Comparison of ENCODE assay signal across 8 cellular contexts in the genomic region with DNA sequence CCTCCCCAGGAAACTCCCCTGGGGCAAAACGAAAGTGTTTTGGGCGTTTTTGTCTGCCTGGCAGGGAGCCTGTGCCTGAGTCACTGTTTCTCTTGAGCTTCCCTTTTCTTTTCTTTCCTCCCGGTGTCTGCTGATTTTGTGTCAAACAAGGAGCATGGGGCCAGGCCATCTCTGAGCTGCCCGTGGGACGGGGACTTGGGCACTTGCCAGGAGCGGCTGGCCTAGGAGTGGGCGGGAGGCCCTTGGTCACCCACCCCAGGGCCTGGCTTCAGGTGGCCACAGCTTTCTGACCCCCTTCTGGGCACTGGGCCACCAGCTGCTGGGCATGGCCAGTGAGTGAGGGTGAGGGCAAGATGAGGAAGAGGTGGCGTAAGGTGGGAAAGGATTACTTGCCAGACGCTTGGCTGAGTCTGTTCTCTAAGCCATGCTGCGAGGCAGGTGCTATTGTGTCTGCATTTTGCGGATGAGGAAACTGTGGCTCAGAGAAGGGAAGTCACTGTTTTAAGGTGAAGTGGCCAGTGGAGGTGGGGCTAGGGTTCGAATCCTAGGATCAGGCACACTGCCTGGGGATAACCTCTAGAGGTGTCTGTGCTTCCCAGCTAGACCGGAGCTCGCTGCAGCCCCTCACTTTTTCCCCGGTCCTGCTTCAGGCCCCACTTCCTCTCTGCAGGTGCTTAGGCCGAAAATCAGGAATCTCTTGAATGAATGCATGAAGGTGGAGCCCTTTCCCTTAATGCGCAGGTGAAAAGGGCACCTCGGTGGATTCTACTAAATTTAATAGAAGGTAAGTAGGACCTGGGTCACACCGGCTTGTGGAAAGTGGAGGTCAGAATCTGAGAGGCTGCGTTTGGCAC. TPM values are rescaled to one million over a fixed set of nuclear protein-coding genes. Genes with fewer than 3 reads are reported as not detected.
DNase-seq lines count a peak whose midpoint lies in the region; ATAC-seq, FAIRE-seq and TF ChIP-seq lines count a peak whose summit lies in the region.

No MANE protein-coding gene starts in this region.

- no peak for TF ChIP-seq EP300 in K562 (IDR thresholded peaks at IDR 0.05; ENCODE audit: low read length)

- no peaks in the 10 kb centered on the region for H3K9me3 ChIP-seq in K562 (replicated peaks; ENCODE audit: control insufficient read depth, insufficient read depth, low read depth, low read length)
- no peaks in the 10 kb centered on the region for H3K9me3 ChIP-seq in neuronal stem cell (replicated peaks in 1 of 2; ENCODE audit: control insufficient read depth in 2 of 2, insufficient read depth in 1 of 2, low read depth in 1 of 2, low read length in 2 of 2)

- H3K36me3 ChIP-seq in K562 (ENCODE audit: control insufficient read depth, insufficient read depth, low read length), result no peaks in the 10 kb centered on the region
- no peaks in the 10 kb centered on the region for H3K36me3 ChIP-seq in neuronal stem cell (replicated peaks in 1 of 2; ENCODE audit: control insufficient read depth in 2 of 2, insufficient read depth in 2 of 2, low read length in 2 of 2)

- H3K9me1 ChIP-seq in K562 (ENCODE audit: control insufficient read depth, insufficient read depth, low read length), result no peaks in the 10 kb centered on the region

- POLR2A ChIA-PET in K562 (lab: Yijun Ruan, JAX), result interaction anchor here (0.9 kb wide), 1 partner anchor 11 kb away, joined by 3 read pairs; no protein-coding TSS in a partner anchor

- no peak overlapping the region for H4K91ac ChIP-seq in neuronal stem cell (ENCODE audit: low read depth, low read length, poor library complexity)

- TF ChIP-seq POLR2A in K562 (conservative IDR thresholded peaks at IDR 0.05), result no peak

- no peak overlapping the region for H3K4me2 ChIP-seq in K562 (ENCODE audit: insufficient read depth, low read length)
- H3K4me2 ChIP-seq in neuronal stem cell (ENCODE audit: insufficient read depth, low read length, poor library complexity, severe bottlenecking), result no peak overlapping the region

- H2AK5ac ChIP-seq in neuronal stem cell (ENCODE audit: low read depth, low read length), result peak overlapping the region; percentile 72

- intact Hi-C loops in K562 (cut with micrococcal nuclease), result loop anchor here (5.0 to 10.0 kb wide), 2 partner anchors 38 to 65 kb away; no protein-coding TSS in a partner anchor

- in situ Hi-C loops in K562 (cut with MboI), result loop anchor here (5.0 to 25.0 kb wide), 2 partner anchors 273 to 478 kb away; a partner anchor contains a TSS

- no peak overlapping the region for H2BK15ac ChIP-seq in neuronal stem cell (ENCODE audit: low read length)

- 43% methylated on average over 13 of the region's 20 CpGs for WGBS in K562 (ENCODE audit: insufficient coverage, low coverage, missing lambda C conversion rate)
- no CpG with 5 or more reads among the region's 20 CpGs for WGBS in neuronal stem cell (ENCODE audit: extremely low coverage in 2 of 2, insufficient read length in 2 of 2, insufficient replicate concordance in 1 of 2), 2 donors

- TF ChIP-seq CTCF in K562 (IDR thresholded peaks at IDR 0.05 in 2 of 3, conservative IDR thresholded peaks at IDR 0.05 in 1 of 3; ENCODE audit: insufficient read depth in 2 of 3, low read depth in 1 of 3, low read length in 3 of 3), result no peak

- H3K18ac ChIP-seq in neuronal stem cell (ENCODE audit: low read length), result peak overlapping the region; percentile 44

- H3K4ac ChIP-seq in neuronal stem cell (ENCODE audit: low read length), result no peak overlapping the region

- H2AFZ ChIP-seq in K562 (ENCODE audit: low read depth, low read length) (peak overlapping the region; percentile 51; the same call in 1 of the 2 replicates), neuronal stem cell (ENCODE audit: low read length) (peak overlapping the region; percentile 28)

- H3K4me1 ChIP-seq in K562 (replicated peaks in 1 of 2; ENCODE audit: control insufficient read depth in 2 of 2, insufficient read depth in 2 of 2, low read length in 2 of 2), result peaks cover 16 to 36% of the 10 kb centered on the region in 2 experiments
- H3K4me1 ChIP-seq in neuronal stem cell (ENCODE audit: control insufficient read depth in 2 of 2, insufficient read depth in 1 of 2, low read depth in 1 of 2, low read length in 2 of 2), result peaks cover 11 to 14% of the 10 kb centered on the region in 2 donors

- FAIRE-seq in K562 (lab: Jason Lieb, UNC), result no peak

- no peaks in the 10 kb centered on the region for H3K79me1 ChIP-seq in neuronal stem cell (ENCODE audit: low read depth, low read length)

- no peaks in the 10 kb centered on the region for H3K79me2 ChIP-seq in K562 (ENCODE audit: control insufficient read depth, insufficient read depth, low read length)

- H3K27ac ChIP-seq in K562 (ENCODE audit: extremely low read depth, low read depth, low read length) (no peak overlapping the region; the same call in 2 of the 3 replicates), neuronal stem cell (replicated peaks; ENCODE audit: low read length) (no peak overlapping the region)

- peak overlapping the region in 1 of 2 experiments; percentile 82; a peak in 2 of 4 replicates for H3K9ac ChIP-seq in K562 (ENCODE audit: insufficient read depth in 1 of 2, low read depth in 2 of 2, low read length in 2 of 2)
- no peak overlapping the region for H3K9ac ChIP-seq in neuronal stem cell (ENCODE audit: low read depth, low read length, poor library complexity)

- ATAC-seq in K562 (no peak), GM19397 (IDR thresholded peaks at IDR 0.05; ENCODE audit: unreplicated experiment) (no peak), HG02973 (IDR thresholded peaks at IDR 0.05; ENCODE audit: unreplicated experiment) (no peak)

- DNase-seq in EL (peak; percentile 26), M059J (ENCODE audit: low read depth) (peak; percentile 36), K562 (ENCODE audit: extremely low read depth in 1 of 4, low spot score in 3 of 4) (no peak), neuronal stem cell (ENCODE audit: low spot score) (no peak), NCI-H446 treated with DMSO at 0.1 percent for 48 hours (lab: John Stamatoyannopoulos, UW) (no peak)
- DNase-seq in activated CD4-positive, CD25-positive, alpha-beta regulatory T cell treated with anti-CD3 and anti-CD28 coated beads, Interleukin-2, amount 50 U/mL, for 72 hours, result no peak

- H3K27me3 ChIP-seq in K562 (ENCODE audit: control insufficient read depth in 2 of 2, insufficient read depth in 2 of 2, low read length in 2 of 2) (no peaks in the 10 kb centered on the region; a peak in 1 of 5 replicates), neuronal stem cell (ENCODE audit: control insufficient read depth in 3 of 3, insufficient read depth in 3 of 3, low read depth in 1 of 3, low read length in 3 of 3) (peaks cover 0 to 28% (median 0%) of the 10 kb centered on the region in 3 experiments)

- no peak for TF ChIP-seq RAD21 in K562 (CRISPR knock-in tag; conservative IDR thresholded peaks at IDR 0.05 in 1 of 2, IDR thresholded peaks at IDR 0.05 in 1 of 2)

- H3K23ac ChIP-seq in neuronal stem cell (ENCODE audit: low read depth, low read length, poor library complexity), result no peak overlapping the region

- no peak overlapping the region for H2BK12ac ChIP-seq in neuronal stem cell (ENCODE audit: low read length)

- H3K4me3 ChIP-seq in K562 (no peak overlapping the region), neuronal stem cell (ENCODE audit: low read length in 2 of 2) (no peak overlapping the region)

- BruUV-seq in K562 (replicated peaks; lab: Mats Ljungman, UMichigan), result no TSS peak

- CTCF ChIA-PET in K562 (lab: Yijun Ruan, JAX; ENCODE audit: low intra/inter-chr PET ratio), result no interaction called here

- no peak overlapping the region for H4K8ac ChIP-seq in neuronal stem cell (ENCODE audit: low read depth, low read length)

- no peak overlapping the region for H2BK5ac ChIP-seq in neuronal stem cell (ENCODE audit: low read length)

- H3K14ac ChIP-seq in neuronal stem cell (ENCODE audit: low read length), result no peak overlapping the region

- H4K20me1 ChIP-seq in K562 (replicated peaks; ENCODE audit: control insufficient read depth, insufficient read depth, low read length), result no peaks in the 10 kb centered on the region

- H2BK120ac ChIP-seq in neuronal stem cell (ENCODE audit: low read depth, low read length), result no peak overlapping the region

TF ChIP-seq in K562, 482 proteins besides CTCF, POLR2A, EP300 and RAD21 (continues in another document):
- TF ChIP-seq MED1 (CRISPR knock-in tag; IDR thresholded peaks at IDR 0.05; ENCODE audit: borderline replicate concordance), result no peak
- peak; percentile 42; the same call in 1 of the 2 replicates for TF ChIP-seq SPI1 (IDR thresholded peaks at IDR 0.05; ENCODE audit: borderline replicate concordance, low read depth, low read length)
- no peak for TF ChIP-seq ZNF354B (CRISPR knock-in tag; IDR thresholded peaks at IDR 0.05)
- no peak for TF ChIP-seq C11orf30 (IDR thresholded peaks at IDR 0.05; ENCODE audit: low read depth)
- TF ChIP-seq NFE2 (IDR thresholded peaks at IDR 0.05; ENCODE audit: low read depth), result 0 out of 2 replicates have a peak, but pooled peaks have one; percentile 13

RNA-seq across cellular contexts. Expression of a gene that starts 7.8 kb away (rescaled TPM):
- total RNA-seq in M059J (2014; rRNA removed; shearing (Covaris generic)), result not detected in 2 replicates
- total RNA-seq in K562 (2011; cell fraction: chromatin; rRNA removed; ENCODE audit: low replicate concordance), result not detected in 2 replicates
- not detected in 2 replicates for total RNA-seq in K562 (2011; cell fraction: nucleolus; rRNA removed)
- not detected in 2 replicates for total RNA-seq in K562 (2011; cell fraction: nucleoplasm; rRNA removed)
- 0.08 TPM in 1 of 2 replicates, not detected in the other for total RNA-seq in K562 (2014; rRNA removed)
- not detected in 2 replicates for total RNA-seq in K562 (2014; rRNA removed; fragmentation: Illumina TruSeq; extraction: Trizol)
- 0.04 TPM in 2 replicates for total RNA-seq in K562 (2015; rRNA removed; fragmentation: Illumina TruSeq; extraction: Trizol)
- total RNA-seq in K562 (2021), result 0.02 and 0.18 TPM in 2 replicates
- polyA plus RNA-seq in K562 (2011; rRNA removed), result 0.01 TPM in 1 of 2 replicates, not detected in the other
- polyA plus RNA-seq in K562 (2011; cell fraction: cytosol; rRNA removed), result 0.03 TPM in 1 of 2 replicates, not detected in the other
- polyA plus RNA-seq in K562 (2011; cell fraction: nucleus; rRNA removed), result 0.03 TPM in 1 of 2 replicates, not detected in the other
- polyA plus RNA-seq in K562 (2012), result 0.08 and 0.21 TPM in 2 replicates
- 0.03 and 0.04 TPM in 2 replicates for polyA plus RNA-seq in K562 (2014; fragmentation: Illumina TruSeq; extraction: Trizol)
- polyA plus RNA-seq in K562 (2014; fragmentation: Nextera tagmentation; extraction: Ambion mirVana), result not detected
- not detected in 2 replicates for polyA plus RNA-seq in K562 (2014; rRNA removed)
- not detected in 2 replicates for polyA minus RNA-seq in K562 (2011; rRNA and poly(A)+ RNA removed)
- not detected in 2 replicates for polyA minus RNA-seq in K562 (2011; cell fraction: cytosol; rRNA and poly(A)+ RNA removed)
- polyA minus RNA-seq in K562 (2011; cell fraction: nucleus; rRNA and poly(A)+ RNA removed), result not detected in 2 replicates
- polyA plus RNA-seq in neuronal stem cell (2013, experiment 1 of 2), result 0.13 TPM
- 0.14 TPM for polyA plus RNA-seq in neuronal stem cell (2013, experiment 2 of 2)

Comparison
In these comparisons a context has a peak if more than half of its experiments do, and no peak if none do; other contexts are left out.
1. DNase-seq: peak in EL (single experiment) and M059J (single experiment); none in K562 (0 of 4), neuronal stem cell (single experiment), NCI-H446 treated with DMSO at 0.1 percent for 48 hours (single experiment) and activated CD4-positive, CD25-positive, alpha-beta regulatory T cell treated with anti-CD3 and anti-CD28 coated beads, Interleukin-2, amount 50 U/mL, for 72 hours (single experiment).